ENCODE assay signal across 24 cellular contexts in genomic region chr1:229002451-229002960, GRCh38.
"Had no signal": no experiment of that assay in that cellular context is flagged by ENCODE, and none has a peak within 500 bp of the region (broad histone marks: within the 10 kb centered on the region; RNA-seq: fewer than 3 reads in every experiment).

No MANE protein-coding gene starts in this region.

- H3K36me3 ChIP-seq: esophagus muscularis mucosa, heart left ventricle, left lung, ovary, thyroid gland, upper lobe of right lung had no signal

- H3K27me3 ChIP-seq: body of pancreas, esophagus muscularis mucosa, foreskin keratinocyte, left lung, ovary, thyroid gland, upper lobe of right lung had no signal

- DNase-seq: activated B cell treated with CpG ODN at 0.5 μM for 24 hours; activated CD4-positive, alpha-beta T cell treated with anti-CD3 and anti-CD28 coated beads, Interleukin-2, amount 50 U/mL, for 1 hour; activated CD8-positive, alpha-beta T cell treated with anti-CD3 and anti-CD28 coated beads for 36 hours; activated naive CD4-positive, alpha-beta T cell treated with Interleukin-2 at 50 U/mL for 16 hours; activated T-cell treated with anti-CD3 and anti-CD28 coated beads for 4 hours; activated T-cell treated with anti-CD3 and anti-CD28 coated beads, Interleukin-2, amount 50 U/mL, for 72 hours; aorta; body of pancreas; foreskin keratinocyte; heart left ventricle; kidney glomerular epithelial cell; left lung; natural killer cell; ovary; stimulated activated CD4-positive, alpha-beta T cell treated with anti-CD3 and anti-CD28 coated beads, Interleukin-12 subunit alpha, Interleukin-12 subunit beta, amount 100 ng/mL, for 4 hours; stimulated activated CD4-positive, alpha-beta T cell treated with anti-CD3 and anti-CD28 coated beads, Interleukin-4, amount 100 ng/mL, for 1 hour; T-helper 17 cell; T1000; thyroid gland; upper lobe of right lung had no signal

- H3K4me1 ChIP-seq: body of pancreas, left lung, upper lobe of right lung had no signal

- ATAC-seq: activated CD8-positive, alpha-beta T cell treated with anti-CD3 and anti-CD28 coated beads for 36 hours; activated T-cell treated with anti-CD3 and anti-CD28 coated beads, Interleukin-2, amount 50 U/mL, for 72 hours; body of pancreas; foreskin keratinocyte; heart left ventricle; left lung; natural killer cell; stimulated activated effector memory CD8-positive, alpha-beta T cell treated with anti-CD3 and anti-CD28 coated beads, Interleukin-12 subunit alpha, Interleukin-12 subunit beta, amount 100 ng/mL, for 72 hours; T-helper 17 cell; upper lobe of right lung had no signal

- H3K4me3 ChIP-seq: body of pancreas, esophagus muscularis mucosa, heart left ventricle, left lung, lung, ovary, skin epidermis, thyroid gland, upper lobe of right lung had no signal

- H3K9me3 ChIP-seq: body of pancreas, esophagus muscularis mucosa, heart left ventricle, left lung, ovary, thyroid gland, upper lobe of right lung had no signal

- H3K27ac ChIP-seq: body of pancreas, foreskin keratinocyte, left lung, ovary, skin epidermis, thyroid gland, upper lobe of right lung had no signal
